1 cellular context compared by ENCODE assay signal in the genomic region with DNA sequence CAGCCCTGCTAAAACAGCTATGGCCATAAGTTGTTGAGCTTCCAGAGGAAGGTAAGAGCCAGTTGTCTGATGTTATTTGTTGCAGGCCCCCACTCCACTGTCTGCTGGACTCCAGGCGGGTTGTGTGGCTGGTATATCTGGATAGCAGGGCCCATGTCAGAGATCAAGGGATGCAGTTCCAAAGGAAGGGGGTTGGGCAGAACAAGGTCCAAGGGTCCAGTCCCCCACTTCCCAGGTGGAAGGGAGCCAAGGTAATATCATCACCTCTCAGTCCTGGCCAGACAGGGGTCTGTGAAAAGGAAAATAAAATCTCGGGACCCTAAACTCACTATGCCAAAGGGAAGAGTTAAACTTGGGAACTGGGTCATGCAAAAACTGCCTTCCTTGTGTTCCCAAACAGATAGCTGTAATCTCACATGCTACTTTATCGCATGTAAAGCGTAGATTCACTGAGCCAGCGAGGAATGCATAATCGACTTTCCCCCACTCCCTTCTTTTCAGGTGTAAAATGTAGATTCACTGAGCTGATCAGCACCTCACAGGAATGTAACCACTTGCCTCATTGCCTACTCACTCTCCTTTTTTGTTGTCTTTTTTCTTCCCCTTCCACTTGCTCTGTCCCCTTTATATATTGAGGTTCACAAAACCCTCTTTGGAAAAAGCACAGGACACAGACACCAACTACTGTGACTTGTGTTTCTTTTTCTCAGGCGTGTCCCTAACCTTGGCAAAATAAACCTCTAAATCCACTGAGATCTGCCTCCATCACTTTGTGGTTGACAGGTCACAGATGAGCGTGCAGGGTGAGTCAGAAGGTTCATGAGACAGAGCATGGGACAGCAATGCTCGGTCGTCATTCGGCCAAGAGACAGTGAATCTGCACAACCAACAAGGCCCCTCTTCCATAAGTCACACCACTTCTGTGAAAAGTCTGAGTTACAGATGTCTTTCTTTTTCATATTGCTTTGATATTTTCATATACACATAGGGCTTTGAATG.
TF ChIP-seq lines count a peak whose summit lies in the region.

No MANE protein-coding gene starts in this region.

TF ChIP-seq in GM23338, 12 proteins besides CTCF, POLR2A, EP300 and RAD21:
- no peak for TF ChIP-seq CREB1 (CRISPR knock-in tag; IDR thresholded peaks at IDR 0.05; ENCODE audit: low read depth)
- TF ChIP-seq, protein P1, sequence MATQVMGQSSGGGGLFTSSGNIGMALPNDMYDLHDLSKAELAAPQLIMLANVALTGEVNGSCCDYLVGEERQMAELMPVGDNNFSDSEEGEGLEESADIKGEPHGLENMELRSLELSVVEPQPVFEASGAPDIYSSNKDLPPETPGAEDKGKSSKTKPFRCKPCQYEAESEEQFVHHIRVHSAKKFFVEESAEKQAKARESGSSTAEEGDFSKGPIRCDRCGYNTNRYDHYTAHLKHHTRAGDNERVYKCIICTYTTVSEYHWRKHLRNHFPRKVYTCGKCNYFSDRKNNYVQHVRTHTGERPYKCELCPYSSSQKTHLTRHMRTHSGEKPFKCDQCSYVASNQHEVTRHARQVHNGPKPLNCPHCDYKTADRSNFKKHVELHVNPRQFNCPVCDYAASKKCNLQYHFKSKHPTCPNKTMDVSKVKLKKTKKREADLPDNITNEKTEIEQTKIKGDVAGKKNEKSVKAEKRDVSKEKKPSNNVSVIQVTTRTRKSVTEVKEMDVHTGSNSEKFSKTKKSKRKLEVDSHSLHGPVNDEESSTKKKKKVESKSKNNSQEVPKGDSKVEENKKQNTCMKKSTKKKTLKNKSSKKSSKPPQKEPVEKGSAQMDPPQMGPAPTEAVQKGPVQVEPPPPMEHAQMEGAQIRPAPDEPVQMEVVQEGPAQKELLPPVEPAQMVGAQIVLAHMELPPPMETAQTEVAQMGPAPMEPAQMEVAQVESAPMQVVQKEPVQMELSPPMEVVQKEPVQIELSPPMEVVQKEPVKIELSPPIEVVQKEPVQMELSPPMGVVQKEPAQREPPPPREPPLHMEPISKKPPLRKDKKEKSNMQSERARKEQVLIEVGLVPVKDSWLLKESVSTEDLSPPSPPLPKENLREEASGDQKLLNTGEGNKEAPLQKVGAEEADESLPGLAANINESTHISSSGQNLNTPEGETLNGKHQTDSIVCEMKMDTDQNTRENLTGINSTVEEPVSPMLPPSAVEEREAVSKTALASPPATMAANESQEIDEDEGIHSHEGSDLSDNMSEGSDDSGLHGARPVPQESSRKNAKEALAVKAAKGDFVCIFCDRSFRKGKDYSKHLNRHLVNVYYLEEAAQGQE (IDR thresholded peaks at IDR 0.05; ENCODE audit: unreplicated experiment), result no peak
- TF ChIP-seq EZH2 (IDR thresholded peaks at IDR 0.05; ENCODE audit: low read depth, unreplicated experiment), result no peak
- TF ChIP-seq STAT1 (IDR thresholded peaks at IDR 0.05; ENCODE audit: unreplicated experiment), result no peak
- TF ChIP-seq JUNB (IDR thresholded peaks at IDR 0.05; ENCODE audit: unreplicated experiment), result no peak
- TF ChIP-seq EZH2phosphoT487 (IDR thresholded peaks at IDR 0.05; ENCODE audit: unreplicated experiment), result no peak
- no peak for TF ChIP-seq NANOG (IDR thresholded peaks at IDR 0.05; ENCODE audit: borderline replicate concordance)
- no peak for TF ChIP-seq POLR2AphosphoS5 (IDR thresholded peaks at IDR 0.05; ENCODE audit: low read depth)
- TF ChIP-seq ZNF331 (CRISPR knock-in tag; IDR thresholded peaks at IDR 0.05; ENCODE audit: low read depth), result no peak
- TF ChIP-seq, protein P2, sequence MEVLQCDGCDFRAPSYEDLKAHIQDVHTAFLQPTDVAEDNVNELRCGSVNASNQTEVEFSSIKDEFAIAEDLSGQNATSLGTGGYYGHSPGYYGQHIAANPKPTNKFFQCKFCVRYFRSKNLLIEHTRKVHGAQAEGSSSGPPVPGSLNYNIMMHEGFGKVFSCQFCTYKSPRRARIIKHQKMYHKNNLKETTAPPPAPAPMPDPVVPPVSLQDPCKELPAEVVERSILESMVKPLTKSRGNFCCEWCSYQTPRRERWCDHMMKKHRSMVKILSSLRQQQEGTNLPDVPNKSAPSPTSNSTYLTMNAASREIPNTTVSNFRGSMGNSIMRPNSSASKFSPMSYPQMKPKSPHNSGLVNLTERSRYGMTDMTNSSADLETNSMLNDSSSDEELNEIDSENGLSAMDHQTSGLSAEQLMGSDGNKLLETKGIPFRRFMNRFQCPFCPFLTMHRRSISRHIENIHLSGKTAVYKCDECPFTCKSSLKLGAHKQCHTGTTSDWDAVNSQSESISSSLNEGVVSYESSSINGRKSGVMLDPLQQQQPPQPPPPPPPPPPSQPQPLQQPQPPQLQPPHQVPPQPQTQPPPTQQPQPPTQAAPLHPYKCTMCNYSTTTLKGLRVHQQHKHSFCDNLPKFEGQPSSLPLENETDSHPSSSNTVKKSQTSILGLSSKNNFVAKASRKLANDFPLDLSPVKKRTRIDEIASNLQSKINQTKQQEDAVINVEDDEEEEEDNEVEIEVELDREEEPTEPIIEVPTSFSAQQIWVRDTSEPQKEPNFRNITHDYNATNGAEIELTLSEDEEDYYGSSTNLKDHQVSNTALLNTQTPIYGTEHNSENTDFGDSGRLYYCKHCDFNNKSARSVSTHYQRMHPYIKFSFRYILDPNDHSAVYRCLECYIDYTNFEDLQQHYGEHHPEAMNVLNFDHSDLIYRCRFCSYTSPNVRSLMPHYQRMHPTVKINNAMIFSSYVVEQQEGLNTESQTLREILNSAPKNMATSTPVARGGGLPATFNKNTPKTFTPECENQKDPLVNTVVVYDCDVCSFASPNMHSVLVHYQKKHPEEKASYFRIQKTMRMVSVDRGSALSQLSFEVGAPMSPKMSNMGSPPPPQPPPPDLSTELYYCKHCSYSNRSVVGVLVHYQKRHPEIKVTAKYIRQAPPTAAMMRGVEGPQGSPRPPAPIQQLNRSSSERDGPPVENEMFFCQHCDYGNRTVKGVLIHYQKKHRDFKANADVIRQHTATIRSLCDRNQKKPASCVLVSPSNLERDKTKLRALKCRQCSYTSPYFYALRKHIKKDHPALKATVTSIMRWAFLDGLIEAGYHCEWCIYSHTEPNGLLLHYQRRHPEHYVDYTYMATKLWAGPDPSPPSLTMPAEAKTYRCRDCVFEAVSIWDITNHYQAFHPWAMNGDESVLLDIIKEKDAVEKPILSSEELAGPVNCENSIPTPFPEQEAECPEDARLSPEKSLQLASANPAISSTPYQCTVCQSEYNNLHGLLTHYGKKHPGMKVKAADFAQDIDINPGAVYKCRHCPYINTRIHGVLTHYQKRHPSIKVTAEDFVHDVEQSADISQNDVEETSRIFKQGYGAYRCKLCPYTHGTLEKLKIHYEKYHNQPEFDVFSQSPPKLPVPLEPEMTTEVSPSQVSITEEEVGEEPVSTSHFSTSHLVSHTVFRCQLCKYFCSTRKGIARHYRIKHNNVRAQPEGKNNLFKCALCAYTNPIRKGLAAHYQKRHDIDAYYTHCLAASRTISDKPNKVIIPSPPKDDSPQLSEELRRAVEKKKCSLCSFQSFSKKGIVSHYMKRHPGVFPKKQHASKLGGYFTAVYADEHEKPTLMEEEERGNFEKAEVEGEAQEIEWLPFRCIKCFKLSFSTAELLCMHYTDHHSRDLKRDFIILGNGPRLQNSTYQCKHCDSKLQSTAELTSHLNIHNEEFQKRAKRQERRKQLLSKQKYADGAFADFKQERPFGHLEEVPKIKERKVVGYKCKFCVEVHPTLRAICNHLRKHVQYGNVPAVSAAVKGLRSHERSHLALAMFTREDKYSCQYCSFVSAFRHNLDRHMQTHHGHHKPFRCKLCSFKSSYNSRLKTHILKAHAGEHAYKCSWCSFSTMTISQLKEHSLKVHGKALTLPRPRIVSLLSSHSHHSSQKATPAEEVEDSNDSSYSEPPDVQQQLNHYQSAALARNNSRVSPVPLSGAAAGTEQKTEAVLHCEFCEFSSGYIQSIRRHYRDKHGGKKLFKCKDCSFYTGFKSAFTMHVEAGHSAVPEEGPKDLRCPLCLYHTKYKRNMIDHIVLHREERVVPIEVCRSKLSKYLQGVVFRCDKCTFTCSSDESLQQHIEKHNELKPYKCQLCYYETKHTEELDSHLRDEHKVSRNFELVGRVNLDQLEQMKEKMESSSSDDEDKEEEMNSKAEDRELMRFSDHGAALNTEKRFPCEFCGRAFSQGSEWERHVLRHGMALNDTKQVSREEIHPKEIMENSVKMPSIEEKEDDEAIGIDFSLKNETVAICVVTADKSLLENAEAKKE (CRISPR knock-in tag; IDR thresholded peaks at IDR 0.05), result no peak
- no peak for TF ChIP-seq ZNF114 (CRISPR knock-in tag; IDR thresholded peaks at IDR 0.05)
